ENCODE assay signal across 8 cellular contexts in the genomic region with DNA sequence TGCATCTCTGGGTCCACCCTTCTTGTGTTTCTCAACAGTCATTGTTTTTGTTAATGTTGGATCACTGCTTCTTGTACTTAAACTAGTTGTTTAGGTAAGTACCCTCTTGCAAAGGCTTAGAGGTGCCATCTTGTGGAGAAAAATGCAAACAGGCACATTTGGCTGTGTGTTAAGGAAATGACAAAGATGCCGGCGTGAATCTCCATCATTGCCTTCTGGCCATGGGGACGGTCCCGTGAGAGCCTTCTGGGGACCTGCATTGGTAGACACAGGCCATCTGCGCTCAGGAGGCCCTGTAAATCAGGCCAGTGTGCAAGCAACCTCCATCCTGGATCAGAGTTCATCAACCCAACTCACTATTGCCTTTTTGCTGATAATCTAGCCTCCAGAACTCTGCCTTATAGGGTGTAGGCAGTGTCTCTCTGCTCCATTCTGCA.
DNase-seq lines count a peak whose midpoint lies in the region; FAIRE-seq and TF ChIP-seq lines count a peak whose summit lies in the region.

No MANE protein-coding gene starts in this region.

- H3K27ac ChIP-seq in astrocyte (ENCODE audit: low read depth, low read length): no peak overlapping the region
- H3K27ac ChIP-seq in transverse colon: no peak overlapping the region

- H3K36me3 Mint-ChIP-seq in astrocyte (ENCODE audit: low read depth, unreplicated experiment): no peaks in the 10 kb centered on the region

- no peak for TF ChIP-seq EP300 in transverse colon (IDR thresholded peaks at IDR 0.05; ENCODE audit: low read depth)

- peaks cover 1% of the 10 kb centered on the region for H3K27me3 Mint-ChIP-seq in astrocyte (ENCODE audit: low read depth, unreplicated experiment)

- H3K9me3 Mint-ChIP-seq in astrocyte (ENCODE audit: unreplicated experiment): no peaks in the 10 kb centered on the region

- H3K4me3 Mint-ChIP-seq in astrocyte (ENCODE audit: unreplicated experiment): no peak overlapping the region

- no peak overlapping the region for H3K4me2 ChIP-seq in astrocyte (ENCODE audit: low read length)

- no peak for TF ChIP-seq POLR2A in transverse colon (IDR thresholded peaks at IDR 0.05)

- H3K27ac Mint-ChIP-seq in astrocyte (ENCODE audit: unreplicated experiment): no peak overlapping the region

- peak overlapping the region; percentile 40 for H2AFZ ChIP-seq in astrocyte (ENCODE audit: low read depth, low read length)

- no peaks in the 10 kb centered on the region for H3K9me3 ChIP-seq in astrocyte (ENCODE audit: insufficient read depth, low read depth, low read length)
- no peaks in the 10 kb centered on the region for H3K9me3 ChIP-seq in transverse colon

- no peak overlapping the region for H3K9ac ChIP-seq in astrocyte (ENCODE audit: low read length)

- H3K79me2 ChIP-seq in astrocyte (ENCODE audit: insufficient read depth, low read length): no peaks in the 10 kb centered on the region

- no peaks in the 10 kb centered on the region for H3K27me3 ChIP-seq in astrocyte (ENCODE audit: insufficient read depth, low read length)
- H3K27me3 ChIP-seq in transverse colon: no peaks in the 10 kb centered on the region

- 29 to 38% methylated on average over 4 to 5 of the region's 5 CpGs for WGBS in transverse colon (ENCODE audit: low coverage in 1 of 2), 2 donors

- intact Hi-C loops in transverse colon (cut with DNase I; ENCODE audit: low total_unique reads): no loop called here

- no peaks in the 10 kb centered on the region for H4K20me1 ChIP-seq in astrocyte (ENCODE audit: insufficient read depth, low read length)

- H3K36me3 ChIP-seq in astrocyte (ENCODE audit: insufficient read depth, low read length) (no peaks in the 10 kb centered on the region), transverse colon (no peaks in the 10 kb centered on the region)

- FAIRE-seq in astrocyte (lab: Jason Lieb, UNC): peak; percentile 9

- TF ChIP-seq CTCF in astrocyte (IDR thresholded peaks at IDR 0.05; ENCODE audit: insufficient read depth, low read depth, low read length): peak; percentile 72
- peak in 4 of 5 experiments; percentile 35 to 39 (median 38) for TF ChIP-seq CTCF in transverse colon (IDR thresholded peaks at IDR 0.05)

- peak; percentile 32 for DNase-seq in NCI-H2171 treated with DMSO at 0.1 percent for 48 hours (lab: John Stamatoyannopoulos, UW)
- no peak for DNase-seq in NCI-H2171 (lab: John Stamatoyannopoulos, UW)
- DNase-seq in NCI-H2081 treated with DMSO at 0.1 percent for 48 hours (lab: John Stamatoyannopoulos, UW): peak; percentile 15
- peak; percentile 56 for DNase-seq in astrocyte (ENCODE audit: low read depth)
- peak; percentile 47 for DNase-seq in iPS-NIHi11 (ENCODE audit: low spot score)
- DNase-seq in transverse colon: peak; percentile 14
- no peak for DNase-seq in HuH-7.5 (ENCODE audit: low spot score)
- DNase-seq in middle frontal gyrus (ENCODE audit: extremely low spot score, low spot score): no peak

- no peaks in the 10 kb centered on the region for H3K4me1 ChIP-seq in astrocyte (ENCODE audit: insufficient read depth, low read length)
- H3K4me1 ChIP-seq in transverse colon: peaks cover 0 to 6% (median 0%) of the 10 kb centered on the region in 4 donors

- H3K4me3 ChIP-seq in astrocyte (ENCODE audit: insufficient read depth, low read depth, low read length) (no peak overlapping the region), transverse colon (no peak overlapping the region)

- in situ Hi-C loops in transverse colon (cut with MboI; ENCODE audit: low pct_ligation_motif_present in 1 of 4, low pct_unique_long_range_greater_than_20kb in 1 of 4, low sequenced_read_pairs in 3 of 4): no loop called here

- H3K4me1 Mint-ChIP-seq in astrocyte (ENCODE audit: low read depth, unreplicated experiment): no peaks in the 10 kb centered on the region

Comparison
In these comparisons a context has a peak if more than half of its experiments do, and no peak if none do; other contexts are left out.
1. DNase-seq: peak in NCI-H2171 treated with DMSO at 0.1 percent for 48 hours (single experiment), NCI-H2081 treated with DMSO at 0.1 percent for 48 hours (single experiment), astrocyte (single experiment), iPS-NIHi11 (single experiment) and transverse colon (single experiment); none in NCI-H2171 (single experiment), HuH-7.5 (single experiment) and middle frontal gyrus (single experiment).